26 cellular contexts compared by ENCODE assay signal in genomic region chr2:158221055-158222021, GRCh38.
DNase-seq lines count a peak whose midpoint lies in the region; ATAC-seq, FAIRE-seq and TF ChIP-seq lines count a peak whose summit lies in the region.
"Had no signal": no experiment of that assay in that cellular context is flagged by ENCODE, and none has a peak within 500 bp of the region (broad histone marks: within the 10 kb centered on the region; RNA-seq: fewer than 3 reads in every experiment).

No MANE protein-coding gene starts in this region.

- CTCF ChIA-PET in K562 (lab: Yijun Ruan, JAX; ENCODE audit: low intra/inter-chr PET ratio): no interaction called here

- peak overlapping the region; percentile 69 for H2AFZ ChIP-seq in K562 (ENCODE audit: low read depth, low read length)

- TF ChIP-seq CTCF in K562 (IDR thresholded peaks at IDR 0.05 in 2 of 3, conservative IDR thresholded peaks at IDR 0.05 in 1 of 3; ENCODE audit: insufficient read depth in 2 of 3, low read depth in 1 of 3, low read length in 3 of 3) (no peak), prostate gland (IDR thresholded peaks at IDR 0.05) (no peak)

- H3K9ac ChIP-seq in K562 (ENCODE audit: insufficient read depth in 1 of 2, low read depth in 2 of 2, low read length in 2 of 2): no peak overlapping the region

- H3K27ac ChIP-seq in K562 (ENCODE audit: extremely low read depth, low read depth, low read length) (peak overlapping the region; percentile 8; the same call in 1 of the 3 replicates), prostate gland (no peak overlapping the region)
- no peak overlapping the region for H3K27ac ChIP-seq in effector memory CD4-positive, alpha-beta T cell (ENCODE audit: insufficient read depth, low read length, poor library complexity, severe bottlenecking)
- H3K27ac ChIP-seq: esophagus squamous epithelium, tibial artery had no signal

- POLR2A ChIA-PET in K562 (lab: Yijun Ruan, JAX): no interaction called here

- 46% methylated on average over 4 of the region's 4 CpGs for WGBS in K562 (ENCODE audit: insufficient coverage, low coverage, missing lambda C conversion rate)
- 96% methylated on average over 4 of the region's 4 CpGs for WGBS in prostate gland

- no peak overlapping the region for H3K4me2 ChIP-seq in K562 (ENCODE audit: insufficient read depth, low read length)

- H3K4me3 ChIP-seq in K562: no peak overlapping the region
- no peak overlapping the region for H3K4me3 ChIP-seq in prostate gland
- no peak overlapping the region for H3K4me3 ChIP-seq in effector memory CD4-positive, alpha-beta T cell (ENCODE audit: insufficient read depth, low read depth, low read length, poor library complexity, severe bottlenecking)
- H3K4me3 ChIP-seq: esophagus squamous epithelium, tibial artery had no signal

- H3K27me3 ChIP-seq in K562 (ENCODE audit: control insufficient read depth in 2 of 2, insufficient read depth in 2 of 2, low read length in 2 of 2) (no peaks in the 10 kb centered on the region), prostate gland (replicated peaks; ENCODE audit: insufficient read depth) (no peaks in the 10 kb centered on the region)
- H3K27me3 ChIP-seq in effector memory CD4-positive, alpha-beta T cell (replicated peaks; ENCODE audit: control insufficient read depth, insufficient read depth, low read length, poor library complexity, severe bottlenecking): no peaks in the 10 kb centered on the region
- H3K27me3 ChIP-seq: esophagus squamous epithelium, tibial artery had no signal

- FAIRE-seq in K562 (lab: Jason Lieb, UNC): no peak
- FAIRE-seq: astrocyte had no signal

- TF ChIP-seq POLR2A in K562 (conservative IDR thresholded peaks at IDR 0.05) (no peak), prostate gland (IDR thresholded peaks at IDR 0.05) (no peak)

- DNase-seq in NCI-H1694 treated with DMSO at 0.1 percent for 48 hours (lab: John Stamatoyannopoulos, UW): peak; percentile 46
- no peak for DNase-seq in K562 (ENCODE audit: extremely low read depth in 1 of 4, low spot score in 3 of 4)
- no peak for DNase-seq in prostate gland (ENCODE audit: low spot score)
- DNase-seq in effector memory CD4-positive, alpha-beta T cell: no peak
- DNase-seq: activated T-cell treated with anti-CD3 and anti-CD28 coated beads, Interleukin-2, amount 50 U/mL, for 48 hours; Caco-2; effector CD4-positive, alpha-beta T cell; EL; esophagus squamous epithelium; IMR-90; mesendoderm; MM.1S; naive thymus-derived CD8-positive, alpha-beta T cell; NCI-H2081; NCI-H524 treated with DMSO at 0.1 percent for 48 hours; PC-3; SIG-M5; stimulated activated naive CD4-positive, alpha-beta T cell treated with Interleukin-2 at 50 U/mL for 16 hours; tibial artery had no signal

- no TSS peak for BruUV-seq in K562 (replicated peaks; lab: Mats Ljungman, UMichigan)

- H3K79me2 ChIP-seq in K562 (ENCODE audit: control insufficient read depth, insufficient read depth, low read length): no peaks in the 10 kb centered on the region

- no peak for TF ChIP-seq RAD21 in K562 (CRISPR knock-in tag; conservative IDR thresholded peaks at IDR 0.05 in 1 of 2, IDR thresholded peaks at IDR 0.05 in 1 of 2)

- no peaks in the 10 kb centered on the region for H3K9me1 ChIP-seq in K562 (ENCODE audit: control insufficient read depth, insufficient read depth, low read length)

- no peak for TF ChIP-seq EP300 in K562 (IDR thresholded peaks at IDR 0.05; ENCODE audit: low read length)

- H4K20me1 ChIP-seq in K562 (replicated peaks; ENCODE audit: control insufficient read depth, insufficient read depth, low read length): no peaks in the 10 kb centered on the region

- H3K36me3 ChIP-seq in K562 (ENCODE audit: control insufficient read depth, insufficient read depth, low read length) (no peaks in the 10 kb centered on the region), prostate gland (no peaks in the 10 kb centered on the region)
- H3K36me3 ChIP-seq in effector memory CD4-positive, alpha-beta T cell (ENCODE audit: control insufficient read depth, insufficient read depth, low read length): no peaks in the 10 kb centered on the region
- H3K36me3 ChIP-seq: esophagus squamous epithelium, tibial artery had no signal

- H3K4me1 ChIP-seq in K562 (replicated peaks in 1 of 2; ENCODE audit: control insufficient read depth in 2 of 2, insufficient read depth in 2 of 2, low read length in 2 of 2): peaks cover 4 to 18% of the 10 kb centered on the region in 2 experiments; a peak in 3 of 5 replicates
- no peaks in the 10 kb centered on the region for H3K4me1 ChIP-seq in prostate gland (replicated peaks)
- no peaks in the 10 kb centered on the region for H3K4me1 ChIP-seq in effector memory CD4-positive, alpha-beta T cell (ENCODE audit: control insufficient read depth, insufficient read depth, low read length, poor library complexity, severe bottlenecking)
- H3K4me1 ChIP-seq: Caco-2, esophagus squamous epithelium, tibial artery had no signal

- in situ Hi-C loops in K562 (cut with MboI): no loop called here

- intact Hi-C loops in K562 (cut with micrococcal nuclease): no loop called here
- intact Hi-C loops in prostate gland (cut with DNase I): no loop called here

- peak; percentile 59 for ATAC-seq in GM18519 (IDR thresholded peaks at IDR 0.05; ENCODE audit: low FRiP score, unreplicated experiment)
- peak; percentile 47 for ATAC-seq in HG02623 (IDR thresholded peaks at IDR 0.05; ENCODE audit: unreplicated experiment)
- peak; percentile 70 for ATAC-seq in K562
- no peak for ATAC-seq in GM19324 (IDR thresholded peaks at IDR 0.05; ENCODE audit: low FRiP score, unreplicated experiment)
- ATAC-seq: activated CD4-positive, CD25-positive, alpha-beta regulatory T cell treated with anti-CD3 and anti-CD28 coated beads, Interleukin-2, amount 50 U/mL, for 24 hours; activated naive CD4-positive, alpha-beta T cell treated with anti-CD3 and anti-CD28 coated beads, Interleukin-2, amount 50 U/mL, for 72 hours; naive thymus-derived CD8-positive, alpha-beta T cell; PC-3; sciatic nerve had no signal

- peaks cover 2% of the 10 kb centered on the region; the same call in 1 of the 2 replicates for H3K9me3 ChIP-seq in K562 (replicated peaks; ENCODE audit: control insufficient read depth, insufficient read depth, low read depth, low read length)
- H3K9me3 ChIP-seq in prostate gland: no peaks in the 10 kb centered on the region
- H3K9me3 ChIP-seq in effector memory CD4-positive, alpha-beta T cell (ENCODE audit: control insufficient read depth, low read length): no peaks in the 10 kb centered on the region
- H3K9me3 ChIP-seq: Caco-2, esophagus squamous epithelium, tibial artery had no signal

TF ChIP-seq in K562, 482 proteins besides CTCF, POLR2A, EP300 and RAD21:
- peak; percentile 62 for TF ChIP-seq MEIS2 (IDR thresholded peaks at IDR 0.05; ENCODE audit: partially characterized antibody)
- no peak for TF ChIP-seq ESRRB (CRISPR knock-in tag; IDR thresholded peaks at IDR 0.05; ENCODE audit: borderline replicate concordance)
- peak; percentile 45; the same call in 1 of the 2 replicates for TF ChIP-seq ESRRA (IDR thresholded peaks at IDR 0.05; ENCODE audit: borderline replicate concordance, low read depth)
- peak; percentile 69; the same call in 1 of the 2 replicates for TF ChIP-seq SMARCE1 (IDR thresholded peaks at IDR 0.05)
- TF ChIP-seq SRSF3 (IDR thresholded peaks at IDR 0.05; ENCODE audit: insufficient read depth, low read length): no peak
- TF ChIP-seq TEAD4 (IDR thresholded peaks at IDR 0.05; ENCODE audit: low read length): peak; percentile 63; the same call in 1 of the 2 replicates
- TF ChIP-seq TEAD4 (CRISPR knock-in tag; IDR thresholded peaks at IDR 0.05; ENCODE audit: borderline replicate concordance): no peak
- peak; percentile 36; the same call in 1 of the 2 replicates for TF ChIP-seq SPI1 (IDR thresholded peaks at IDR 0.05; ENCODE audit: borderline replicate concordance, low read depth, low read length)
- TF ChIP-seq ETV6 (IDR thresholded peaks at IDR 0.05; ENCODE audit: borderline replicate concordance in 1 of 2, low read depth in 2 of 2, low read length in 1 of 2): peak in 1 of 2 experiments; percentile 96; a peak in 2 of 4 replicates
- TF ChIP-seq ETV6 (CRISPR knock-in tag; IDR thresholded peaks at IDR 0.05; ENCODE audit: borderline replicate concordance): no peak
- TF ChIP-seq RB1 (IDR thresholded peaks at IDR 0.05; ENCODE audit: low read depth): no peak
- TF ChIP-seq ZKSCAN1 (IDR thresholded peaks at IDR 0.05; ENCODE audit: low read depth, low read length): 0 out of 2 replicates have a peak, but pooled peaks have one; percentile 68
- TF ChIP-seq ARID1B (IDR thresholded peaks at IDR 0.05): peak; percentile 56
- no peak for TF ChIP-seq ZNF639 (CRISPR knock-in tag; conservative IDR thresholded peaks at IDR 0.05 in 1 of 2, IDR thresholded peaks at IDR 0.05 in 1 of 2)
- no peak for TF ChIP-seq ZNF23 (CRISPR knock-in tag; IDR thresholded peaks at IDR 0.05)
- peak; percentile 63 for TF ChIP-seq HMBOX1 (IDR thresholded peaks at IDR 0.05)
